ENCODE assay signal across 8 cellular contexts in genomic region chr2:68466778-68467076, GRCh38. TPM values are rescaled to one million over a fixed set of nuclear protein-coding genes. Genes with fewer than 3 reads are reported as not detected.
DNase-seq lines count a peak whose midpoint lies in the region; ATAC-seq and TF ChIP-seq lines count a peak whose summit lies in the region.

No MANE protein-coding gene starts in this region.

- intact Hi-C loops in Caco-2 (cut with micrococcal nuclease; ENCODE audit: unreplicated experiment) = loop anchor here (1.0 to 5.0 kb wide), 2 partner anchors 249 to 441 kb away; no protein-coding TSS in a partner anchor

- no peak for DNase-seq in Caco-2
- DNase-seq in activated naive CD8-positive, alpha-beta T cell treated with anti-CD3 and anti-CD28 coated beads, Interleukin-2, amount 10 ng/mL, durations not matched to agents 7 days and 5 days = no peak
- no peak for DNase-seq in immature natural killer cell
- DNase-seq in NCI-H446 (lab: John Stamatoyannopoulos, UW) = no peak
- no peak for DNase-seq in epidermal melanocyte (ENCODE audit: insufficient read length, low spot score)

- CTCF ChIA-PET in Caco-2 (lab: Charles Lee) = interaction anchor here (1.3 to 3.8 kb wide), 7 partner anchors 21 to 459 kb away, joined by 4 to 18 read pairs (median 7); no protein-coding TSS in a partner anchor

- H3K27ac Mint-ChIP-seq in Caco-2 (ENCODE audit: unreplicated experiment) = peak overlapping the region; percentile 95
- H3K27ac Mint-ChIP-seq in activated naive CD8-positive, alpha-beta T cell treated with anti-CD3 and anti-CD28 coated beads, Interleukin-2, amount 10 ng/mL, durations not matched to agents 7 days and 5 days = peak overlapping the region; percentile 96
- peak overlapping the region; percentile 94 to 97 (median 95) for H3K27ac Mint-ChIP-seq in immature natural killer cell

- H3K4me1 ChIP-seq in Caco-2 (peaks cover 30% of the 10 kb centered on the region), subcutaneous abdominal adipose tissue (ENCODE audit: control insufficient read depth in 5 of 5, insufficient read depth in 5 of 5, low read length in 5 of 5) (peaks cover 0 to 29% (median 22%) of the 10 kb centered on the region in 5 donors)

- peak overlapping the region; percentile 78 to 96 (median 96) for H3K9ac ChIP-seq in subcutaneous abdominal adipose tissue (ENCODE audit: low read length in 5 of 5)

- no peaks in the 10 kb centered on the region for H3K9me3 ChIP-seq in Caco-2
- no peaks in the 10 kb centered on the region for H3K9me3 ChIP-seq in subcutaneous abdominal adipose tissue (ENCODE audit: control insufficient read depth in 5 of 5, low read length in 5 of 5)

- H3K4me3 ChIP-seq in Caco-2 (ENCODE audit: low read depth, low read length) (peak overlapping the region; percentile 95), subcutaneous abdominal adipose tissue (ENCODE audit: low read depth in 1 of 5, low read length in 5 of 5) (peak overlapping the region; percentile 74 to 99 (median 91))

- no peaks in the 10 kb centered on the region for H3K27me3 Mint-ChIP-seq in Caco-2 (ENCODE audit: insufficient read depth, unreplicated experiment)
- no peaks in the 10 kb centered on the region for H3K27me3 Mint-ChIP-seq in activated naive CD8-positive, alpha-beta T cell treated with anti-CD3 and anti-CD28 coated beads, Interleukin-2, amount 10 ng/mL, durations not matched to agents 7 days and 5 days
- peaks cover 1 to 16% (median 9%) of the 10 kb centered on the region in 3 donors for H3K27me3 Mint-ChIP-seq in immature natural killer cell (ENCODE audit: low read depth in 3 of 3)

- TSS peak; percentile 64 for BruUV-seq in Caco-2 (replicated peaks; lab: Mats Ljungman, UMichigan)

- no peaks in the 10 kb centered on the region for H3K36me3 ChIP-seq in Caco-2 (ENCODE audit: control insufficient read depth, insufficient read depth, low read length)
- no peaks in the 10 kb centered on the region for H3K36me3 ChIP-seq in subcutaneous abdominal adipose tissue (ENCODE audit: control insufficient read depth in 5 of 5, insufficient read depth in 5 of 5, low read length in 5 of 5)

- H3K27ac ChIP-seq in subcutaneous abdominal adipose tissue (ENCODE audit: low read depth, low read length) = peak overlapping the region; percentile 93

- H3K36me3 Mint-ChIP-seq in Caco-2 (ENCODE audit: insufficient read depth, unreplicated experiment) = peaks cover 8% of the 10 kb centered on the region
- peaks cover 3% of the 10 kb centered on the region for H3K36me3 Mint-ChIP-seq in activated naive CD8-positive, alpha-beta T cell treated with anti-CD3 and anti-CD28 coated beads, Interleukin-2, amount 10 ng/mL, durations not matched to agents 7 days and 5 days
- no peaks in the 10 kb centered on the region for H3K36me3 Mint-ChIP-seq in immature natural killer cell

- H3K9me3 Mint-ChIP-seq in Caco-2 (ENCODE audit: unreplicated experiment) (no peaks in the 10 kb centered on the region), immature natural killer cell (no peaks in the 10 kb centered on the region)
- H3K9me3 Mint-ChIP-seq in activated naive CD8-positive, alpha-beta T cell treated with anti-CD3 and anti-CD28 coated beads, Interleukin-2, amount 10 ng/mL, durations not matched to agents 7 days and 5 days = no peaks in the 10 kb centered on the region

- H3K4me1 Mint-ChIP-seq in Caco-2 (ENCODE audit: low read depth, unreplicated experiment) (peaks cover 21% of the 10 kb centered on the region), immature natural killer cell (peaks cover 21 to 31% of the 10 kb centered on the region in 2 donors)
- H3K4me1 Mint-ChIP-seq in activated naive CD8-positive, alpha-beta T cell treated with anti-CD3 and anti-CD28 coated beads, Interleukin-2, amount 10 ng/mL, durations not matched to agents 7 days and 5 days = peaks cover 34% of the 10 kb centered on the region

- ATAC-seq in HG02938 (IDR thresholded peaks at IDR 0.05; ENCODE audit: unreplicated experiment) (peak; percentile 29), HG02759 (IDR thresholded peaks at IDR 0.05; ENCODE audit: unreplicated experiment) (no peak)
- no peak for ATAC-seq in activated naive CD8-positive, alpha-beta T cell treated with anti-CD3 and anti-CD28 coated beads, Interleukin-2, amount 10 ng/mL, durations not matched to agents 7 days and 5 days (ENCODE audit: low read depth)

- H3K4me3 Mint-ChIP-seq in Caco-2 (ENCODE audit: unreplicated experiment) (peak overlapping the region; percentile 95), immature natural killer cell (peak overlapping the region; percentile 93 to 97 (median 96))
- peak overlapping the region; percentile 98 for H3K4me3 Mint-ChIP-seq in activated naive CD8-positive, alpha-beta T cell treated with anti-CD3 and anti-CD28 coated beads, Interleukin-2, amount 10 ng/mL, durations not matched to agents 7 days and 5 days

- no peaks in the 10 kb centered on the region for H3K27me3 ChIP-seq in Caco-2 (replicated peaks; ENCODE audit: control insufficient read depth, insufficient read depth, low read length)
- no peaks in the 10 kb centered on the region for H3K27me3 ChIP-seq in subcutaneous abdominal adipose tissue (ENCODE audit: control insufficient read depth in 5 of 5, insufficient read depth in 4 of 5, low read length in 5 of 5)

- POLR2A ChIA-PET in Caco-2 (lab: Charles Lee) = no interaction called here
- POLR2A ChIA-PET in activated naive CD8-positive, alpha-beta T cell treated with anti-CD3 and anti-CD28 coated beads, Interleukin-2, amount 10 ng/mL, durations not matched to agents 7 days and 5 days (lab: Charles Lee) = interaction anchor here (0.5 to 2.4 kb wide), 10 partner anchors 14 to 458 kb away, joined by 3 to 8 read pairs (median 6); no protein-coding TSS in a partner anchor

- no peak for TF ChIP-seq CTCF in Caco-2 (IDR thresholded peaks at IDR 0.05; ENCODE audit: insufficient read depth in 1 of 2, low read depth in 1 of 2, low read length in 1 of 2, severe bottlenecking in 1 of 2, unreplicated experiment in 1 of 2)

RNA-seq across cellular contexts. Expression of gene FBXO48, which starts 0.4 kb away (rescaled TPM):
- total RNA-seq in Caco-2 (2022) = 1.1 and 1.2 TPM in 2 replicates
- total RNA-seq in activated naive CD8-positive, alpha-beta T cell treated with anti-CD3 and anti-CD28 coated beads, Interleukin-2, amount 10 ng/mL, durations not matched to agents 7 days and 5 days = 1 to 10 TPM; 4.0 to 4.3 TPM
- under 1 TPM in 2 of 3 donors, not detected in 1; 0.28 to 0.39 TPM for polyA plus RNA-seq in immature natural killer cell

RNA-seq across cellular contexts. Expression of gene APLF, which starts 0.7 kb away (rescaled TPM):
- 3.9 and 4.0 TPM in 2 replicates for total RNA-seq in Caco-2 (2022)
- total RNA-seq in activated naive CD8-positive, alpha-beta T cell treated with anti-CD3 and anti-CD28 coated beads, Interleukin-2, amount 10 ng/mL, durations not matched to agents 7 days and 5 days = 1 to 10 TPM; 4.5 to 4.6 TPM
- under 1 TPM in 2 of 3 donors, not detected in 1; 0.74 to 0.97 TPM for polyA plus RNA-seq in immature natural killer cell
